ENCODE assay signal across 1 cellular context in genomic region chr3:51605938-51606337, GRCh38.
TF ChIP-seq lines count a peak whose summit lies in the region.

No MANE protein-coding gene starts in this region.

TF ChIP-seq in WTC11, 78 proteins besides CTCF, POLR2A, EP300 and RAD21 (continued from another document):
- TF ChIP-seq ZBTB43 (CRISPR knock-in tag; IDR thresholded peaks at IDR 0.05) (no peak), ATF6 (CRISPR knock-in tag; IDR thresholded peaks at IDR 0.05) (no peak), E2F1 (CRISPR knock-in tag; IDR thresholded peaks at IDR 0.05) (no peak), JAZF1 (CRISPR knock-in tag; IDR thresholded peaks at IDR 0.05) (no peak), JUN (CRISPR knock-in tag; IDR thresholded peaks at IDR 0.05) (no peak), HMGXB4 (CRISPR knock-in tag; IDR thresholded peaks at IDR 0.05) (no peak), ZNF263 (CRISPR knock-in tag; IDR thresholded peaks at IDR 0.05; ENCODE audit: low read depth) (no peak)
